16 cellular contexts compared by ENCODE assay signal in the genomic region with DNA sequence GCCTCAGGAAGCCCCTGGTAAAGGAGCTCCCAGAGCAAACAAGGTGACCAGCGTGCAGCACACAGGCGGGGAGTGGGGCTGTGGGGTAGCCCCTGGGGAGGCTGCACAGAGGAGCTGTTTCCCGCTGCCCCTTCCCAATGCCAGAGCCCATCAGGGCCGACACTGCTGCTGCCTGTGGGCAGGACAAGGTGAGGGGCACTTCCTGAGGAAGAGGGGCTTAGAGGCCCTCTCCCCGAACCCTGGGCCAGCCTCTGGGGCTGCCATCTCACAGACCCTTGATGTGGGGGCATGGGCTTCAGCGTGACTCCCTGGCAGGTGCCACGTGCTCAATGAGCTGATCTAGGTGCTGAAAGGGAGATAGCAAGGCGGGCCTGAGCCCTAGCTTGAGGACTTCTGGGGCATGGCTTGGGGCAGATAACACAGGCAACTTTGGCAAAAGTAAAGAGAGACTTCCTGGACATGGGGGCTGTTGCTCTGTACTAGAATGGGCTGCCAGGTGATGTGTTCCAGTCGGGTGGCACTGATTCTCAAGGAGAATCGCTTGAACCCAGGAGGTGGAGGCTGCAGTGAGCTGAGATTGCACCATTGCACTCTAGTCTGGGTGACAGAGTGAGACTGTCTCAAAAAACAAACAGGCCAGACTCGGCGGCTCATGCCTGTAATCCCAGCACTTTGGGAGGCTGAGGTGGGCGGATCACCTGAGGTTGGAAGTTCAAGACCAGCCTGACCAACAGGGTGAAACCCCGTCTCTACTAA. TPM values are rescaled to one million over a fixed set of nuclear protein-coding genes. Genes with fewer than 3 reads are reported as not detected.
"Had no signal": no experiment of that assay in that cellular context is flagged by ENCODE, and none has a peak within 500 bp of the region (broad histone marks: within the 10 kb centered on the region; RNA-seq: fewer than 3 reads in every experiment).

No MANE protein-coding gene starts in this region.

- DNase-seq: activated CD4-positive, alpha-beta T cell treated with anti-CD3 and anti-CD28 coated beads for 1 hour; activated CD4-positive, alpha-beta T cell treated with anti-CD3 and anti-CD28 coated beads, Interleukin-2, amount 50 U/mL, for 4 hours; activated gamma-delta T cell treated with Interleukin-2 at 50 U/mL for 16 hours; activated T-cell treated with anti-CD3 and anti-CD28 coated beads for 4 hours; effector memory CD8-positive, alpha-beta T cell; foreskin keratinocyte; nephron progenitor cell; small intestine; stimulated activated CD4-positive, alpha-beta T cell treated with anti-CD3 and anti-CD28 coated beads, Interleukin-4, amount 100 ng/mL, for 1 hour; stimulated activated naive CD8-positive, alpha-beta T cell treated with anti-CD3 and anti-CD28 coated beads, Interleukin-15, amount 100 ng/mL, for 72 hours; T1000; transverse colon; uterus had no signal

- H3K27me3 Mint-ChIP-seq: effector memory CD8-positive, alpha-beta T cell; stimulated activated naive CD8-positive, alpha-beta T cell treated with anti-CD3 and anti-CD28 coated beads, Interleukin-15, amount 100 ng/mL, for 72 hours had no signal

- H3K36me3 Mint-ChIP-seq: activated naive CD4-positive, alpha-beta T cell treated with anti-CD3 and anti-CD28 coated beads, Interleukin-2, amount 50 U/mL, for 72 hours had no signal

- H3K9me3 Mint-ChIP-seq: activated naive CD4-positive, alpha-beta T cell treated with anti-CD3 and anti-CD28 coated beads, Interleukin-2, amount 50 U/mL, for 72 hours; activated T-helper 1 cell treated with anti-CD3 and anti-CD28 coated beads, Interleukin-12 subunit alpha, Interleukin-12 subunit beta, Interleukin-2, Interleukin-4 antibody, amounts not matched to agents 30 ng/mL and 10 ng/mL and 1 ng/mL, durations not matched to agents 14 hours and 24 hours and 36 hours; effector memory CD8-positive, alpha-beta T cell; nephron progenitor cell; stimulated activated naive CD8-positive, alpha-beta T cell treated with anti-CD3 and anti-CD28 coated beads, Interleukin-15, amount 100 ng/mL, for 72 hours had no signal

- H3K27ac Mint-ChIP-seq: activated naive CD4-positive, alpha-beta T cell treated with anti-CD3 and anti-CD28 coated beads, Interleukin-2, amount 50 U/mL, for 72 hours; activated T-helper 1 cell treated with anti-CD3 and anti-CD28 coated beads, Interleukin-12 subunit alpha, Interleukin-12 subunit beta, Interleukin-2, Interleukin-4 antibody, amounts not matched to agents 30 ng/mL and 10 ng/mL and 1 ng/mL, durations not matched to agents 14 hours and 24 hours and 36 hours; nephron progenitor cell had no signal

- ATAC-seq: activated naive CD4-positive, alpha-beta T cell treated with anti-CD3 and anti-CD28 coated beads, Interleukin-2, amount 50 U/mL, for 72 hours; effector memory CD8-positive, alpha-beta T cell; foreskin keratinocyte; right lobe of liver; stimulated activated naive CD8-positive, alpha-beta T cell treated with anti-CD3 and anti-CD28 coated beads, Interleukin-15, amount 100 ng/mL, for 72 hours had no signal

- H3K4me3 Mint-ChIP-seq: activated T-helper 1 cell treated with anti-CD3 and anti-CD28 coated beads, Interleukin-12 subunit alpha, Interleukin-12 subunit beta, Interleukin-2, Interleukin-4 antibody, amounts not matched to agents 30 ng/mL and 10 ng/mL and 1 ng/mL, durations not matched to agents 14 hours and 24 hours and 36 hours; nephron progenitor cell; stimulated activated naive CD8-positive, alpha-beta T cell treated with anti-CD3 and anti-CD28 coated beads, Interleukin-15, amount 100 ng/mL, for 72 hours had no signal

RNA-seq across cellular contexts. Expression of a gene that starts 46.8 kb away (rescaled TPM):
- total RNA-seq: activated naive CD4-positive, alpha-beta T cell treated with anti-CD3 and anti-CD28 coated beads, Interleukin-2, amount 50 U/mL, for 72 hours had no signal
